1 cellular context compared by ENCODE assay signal in genomic region chr7:92832623-92833023, GRCh38.
TF ChIP-seq lines count a peak whose summit lies in the region.

No MANE protein-coding gene starts in this region.

TF ChIP-seq in IMR-90, 13 proteins besides CTCF, POLR2A, EP300 and RAD21 (continued from another document):
- TF ChIP-seq SMC3 (IDR thresholded peaks at IDR 0.05; ENCODE audit: low read depth, low read length) = no peak
TF ChIP-seq in IMR-90: peak in this region for 0.
